In the genomic region with DNA sequence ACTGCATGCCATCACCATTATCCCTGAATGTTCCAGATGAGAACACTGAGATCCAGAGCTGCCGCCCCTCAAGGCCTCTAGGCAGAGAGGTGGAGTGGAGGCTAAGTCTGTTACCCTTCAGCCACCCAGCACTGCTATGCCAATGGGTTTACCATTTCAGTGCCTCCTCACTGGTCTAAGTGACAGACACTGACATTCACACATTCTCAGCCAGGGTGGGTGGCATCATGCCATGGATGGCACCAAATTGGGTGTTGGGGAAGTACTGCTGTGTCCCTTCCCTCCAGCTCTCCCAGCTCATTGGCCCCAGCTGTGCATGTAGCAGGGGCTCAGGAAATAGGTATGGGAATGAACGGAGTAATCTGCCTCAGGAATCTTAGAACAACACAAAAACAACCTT, we compare ENCODE assay signal across 1 cellular context.
TF ChIP-seq lines count a peak whose summit lies in the region.

No MANE protein-coding gene starts in this region.

TF ChIP-seq in IMR-90, 13 proteins besides CTCF, POLR2A, EP300 and RAD21 (continued from another document):
- TF ChIP-seq MAFK (IDR thresholded peaks at IDR 0.05; ENCODE audit: low read depth, low read length) (no peak), CEBPB (IDR thresholded peaks at IDR 0.05; ENCODE audit: low read depth, low read length) (no peak), SMC3 (IDR thresholded peaks at IDR 0.05; ENCODE audit: low read depth, low read length) (no peak)
- TF ChIP-seq, protein P1, sequence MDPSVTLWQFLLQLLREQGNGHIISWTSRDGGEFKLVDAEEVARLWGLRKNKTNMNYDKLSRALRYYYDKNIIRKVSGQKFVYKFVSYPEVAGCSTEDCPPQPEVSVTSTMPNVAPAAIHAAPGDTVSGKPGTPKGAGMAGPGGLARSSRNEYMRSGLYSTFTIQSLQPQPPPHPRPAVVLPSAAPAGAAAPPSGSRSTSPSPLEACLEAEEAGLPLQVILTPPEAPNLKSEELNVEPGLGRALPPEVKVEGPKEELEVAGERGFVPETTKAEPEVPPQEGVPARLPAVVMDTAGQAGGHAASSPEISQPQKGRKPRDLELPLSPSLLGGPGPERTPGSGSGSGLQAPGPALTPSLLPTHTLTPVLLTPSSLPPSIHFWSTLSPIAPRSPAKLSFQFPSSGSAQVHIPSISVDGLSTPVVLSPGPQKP (IDR thresholded peaks at IDR 0.05; ENCODE audit: borderline replicate concordance, low read depth, low read length) = no peak
